Comparison of ENCODE assay signal across 9 cellular contexts in genomic region chr9:69877852-69878507, GRCh38. TPM values are rescaled to one million over a fixed set of nuclear protein-coding genes. Genes with fewer than 3 reads are reported as not detected.
DNase-seq lines count a peak whose midpoint lies in the region; ATAC-seq, FAIRE-seq and TF ChIP-seq lines count a peak whose summit lies in the region.
"Had no signal": no experiment of that assay in that cellular context is flagged by ENCODE, and none has a peak within 500 bp of the region (broad histone marks: within the 10 kb centered on the region; RNA-seq: fewer than 3 reads in every experiment).

No MANE protein-coding gene starts in this region.

- H3K4me3 Mint-ChIP-seq in activated CD4-positive, alpha-beta T cell treated with anti-CD3 and anti-CD28 coated beads, Interleukin-2, amount 10 ng/mL, durations not matched to agents 7 days and 5 days, result no peak overlapping the region
- H3K4me3 Mint-ChIP-seq: stimulated activated naive B cell treated with anti-CD40 and anti-IgM and Interleukin-4, amounts not matched to agents 10 μg/mL and 1 μg/mL and 100 μg/mL, for 72 hours had no signal

- DNase-seq in AG10803 (ENCODE audit: low read depth) (peak; percentile 59), NCI-H226 (peak; percentile 24), cerebellum (ENCODE audit: low spot score) (peak; percentile 50), lower lobe of right lung (no peak), GM19239 (ENCODE audit: insufficient read length, low spot score) (no peak)
- DNase-seq in activated CD4-positive, alpha-beta T cell treated with anti-CD3 and anti-CD28 coated beads, Interleukin-2, amount 10 ng/mL, durations not matched to agents 7 days and 5 days, result no peak
- DNase-seq: stimulated activated naive B cell treated with anti-CD40 and anti-IgM and Interleukin-4, amounts not matched to agents 10 μg/mL and 1 μg/mL and 100 μg/mL, for 72 hours had no signal

- no peaks in the 10 kb centered on the region for H3K9me3 ChIP-seq in lower lobe of right lung

- CTCF ChIA-PET in activated CD4-positive, alpha-beta T cell treated with anti-CD3 and anti-CD28 coated beads, Interleukin-2, amount 10 ng/mL, durations not matched to agents 7 days and 5 days (lab: Charles Lee), result no interaction called here

- POLR2A ChIA-PET in activated CD4-positive, alpha-beta T cell treated with anti-CD3 and anti-CD28 coated beads, Interleukin-2, amount 10 ng/mL, durations not matched to agents 7 days and 5 days (lab: Charles Lee), result no interaction called here

- H3K27me3 Mint-ChIP-seq in activated CD4-positive, alpha-beta T cell treated with anti-CD3 and anti-CD28 coated beads, Interleukin-2, amount 10 ng/mL, durations not matched to agents 7 days and 5 days, result peaks cover 14% of the 10 kb centered on the region

- no peaks in the 10 kb centered on the region for H3K36me3 Mint-ChIP-seq in activated CD4-positive, alpha-beta T cell treated with anti-CD3 and anti-CD28 coated beads, Interleukin-2, amount 10 ng/mL, durations not matched to agents 7 days and 5 days (ENCODE audit: low read depth)
- H3K36me3 Mint-ChIP-seq: stimulated activated naive B cell treated with anti-CD40 and anti-IgM and Interleukin-4, amounts not matched to agents 10 μg/mL and 1 μg/mL and 100 μg/mL, for 72 hours had no signal

- no peaks in the 10 kb centered on the region for H3K36me3 ChIP-seq in lower lobe of right lung

- H3K27me3 ChIP-seq in lower lobe of right lung (ENCODE audit: low read depth), result no peaks in the 10 kb centered on the region

- TF ChIP-seq CTCF in AG10803 (conservative IDR thresholded peaks at IDR 0.05; ENCODE audit: low read length) (peak; percentile 74), lower lobe of right lung (IDR thresholded peaks at IDR 0.05) (peak; percentile 54)

- H3K4me1 ChIP-seq in lower lobe of right lung, result no peaks in the 10 kb centered on the region

- ATAC-seq in GM18511 (IDR thresholded peaks at IDR 0.05; ENCODE audit: unreplicated experiment) (peak; percentile 68), lower lobe of right lung (peak; percentile 64 to 65), GM18870 (IDR thresholded peaks at IDR 0.05; ENCODE audit: unreplicated experiment) (no peak)

- H3K4me3 ChIP-seq in AG10803 (ENCODE audit: low read length) (no peak overlapping the region), lower lobe of right lung (no peak overlapping the region)

- no peak for FAIRE-seq in GM19239 (lab: Jason Lieb, UNC)

- no peak overlapping the region for H3K27ac Mint-ChIP-seq in activated CD4-positive, alpha-beta T cell treated with anti-CD3 and anti-CD28 coated beads, Interleukin-2, amount 10 ng/mL, durations not matched to agents 7 days and 5 days
- H3K27ac Mint-ChIP-seq: stimulated activated naive B cell treated with anti-CD40 and anti-IgM and Interleukin-4, amounts not matched to agents 10 μg/mL and 1 μg/mL and 100 μg/mL, for 72 hours had no signal

- intact Hi-C loops in lower lobe of right lung (cut with DNase I), result no loop called here

- no peaks in the 10 kb centered on the region for H3K4me1 Mint-ChIP-seq in activated CD4-positive, alpha-beta T cell treated with anti-CD3 and anti-CD28 coated beads, Interleukin-2, amount 10 ng/mL, durations not matched to agents 7 days and 5 days
- H3K4me1 Mint-ChIP-seq: stimulated activated naive B cell treated with anti-CD40 and anti-IgM and Interleukin-4, amounts not matched to agents 10 μg/mL and 1 μg/mL and 100 μg/mL, for 72 hours had no signal

- no peaks in the 10 kb centered on the region for H3K9me3 Mint-ChIP-seq in activated CD4-positive, alpha-beta T cell treated with anti-CD3 and anti-CD28 coated beads, Interleukin-2, amount 10 ng/mL, durations not matched to agents 7 days and 5 days

- H3K27ac ChIP-seq in lower lobe of right lung, result no peak overlapping the region

RNA-seq across cellular contexts. Expression of gene CFAP95, which starts 57.4 kb away (rescaled TPM):
- total RNA-seq in cerebellum (not detected), lower lobe of right lung (5.2 TPM)
- not detected for total RNA-seq in activated CD4-positive, alpha-beta T cell treated with anti-CD3 and anti-CD28 coated beads, Interleukin-2, amount 10 ng/mL, durations not matched to agents 7 days and 5 days

Comparison
In these comparisons a context has a peak if more than half of its experiments do, and no peak if none do; other contexts are left out.
1. DNase-seq: peak in AG10803 (single experiment), NCI-H226 (single experiment) and cerebellum (single experiment); none in lower lobe of right lung (single experiment), activated CD4-positive, alpha-beta T cell treated with anti-CD3 and anti-CD28 coated beads, Interleukin-2, amount 10 ng/mL, durations not matched to agents 7 days and 5 days (single experiment) and GM19239 (single experiment).